8 cellular contexts compared by ENCODE assay signal in the genomic region with DNA sequence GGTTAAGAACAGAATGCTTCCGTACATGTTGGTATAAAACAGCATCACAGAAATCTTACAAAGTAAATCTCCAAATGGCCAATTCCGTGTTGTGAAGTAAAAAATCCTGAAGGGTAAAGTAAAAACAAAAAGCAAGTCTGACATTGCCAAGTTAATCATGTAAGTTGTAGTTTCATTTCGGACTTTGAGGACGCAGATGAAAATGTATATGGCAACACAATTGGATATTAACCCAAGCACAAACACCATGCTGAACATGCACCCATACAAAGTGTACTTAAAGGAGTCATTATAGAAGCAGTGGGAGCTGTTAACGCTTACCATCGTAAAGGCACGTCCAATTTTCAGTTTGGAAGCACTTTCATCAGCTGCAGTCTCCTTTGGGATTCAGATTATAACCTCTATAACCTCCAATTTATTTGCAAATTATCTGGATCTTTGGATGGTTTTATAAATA. TPM values are rescaled to one million over a fixed set of nuclear protein-coding genes. Genes with fewer than 3 reads are reported as not detected.
DNase-seq lines count a peak whose midpoint lies in the region; FAIRE-seq lines count a peak whose summit lies in the region.

No MANE protein-coding gene starts in this region.

- H3K36me3 ChIP-seq in iPS-18a (ENCODE audit: control insufficient read depth, low read depth, low read length) (no peaks in the 10 kb centered on the region), small intestine (ENCODE audit: control insufficient read depth in 2 of 2, insufficient read depth in 2 of 2, low read length in 2 of 2) (no peaks in the 10 kb centered on the region)

- H3K4me1 ChIP-seq in iPS-18a (ENCODE audit: control insufficient read depth, low read depth, low read length): peaks cover 27% of the 10 kb centered on the region
- H3K4me1 ChIP-seq in small intestine (ENCODE audit: control insufficient read depth in 2 of 2, insufficient read depth in 1 of 2, low read depth in 1 of 2, low read length in 1 of 2): no peaks in the 10 kb centered on the region

- no peak for FAIRE-seq in small intestine (lab: Jason Lieb, UNC)

- H3K9me3 ChIP-seq in iPS-18a (ENCODE audit: control insufficient read depth, low read depth, low read length) (no peaks in the 10 kb centered on the region), small intestine (ENCODE audit: control insufficient read depth, low read depth) (no peaks in the 10 kb centered on the region)

- H3K27me3 ChIP-seq in iPS-18a (ENCODE audit: control insufficient read depth, insufficient read depth, low read length): no peaks in the 10 kb centered on the region
- no peaks in the 10 kb centered on the region for H3K27me3 ChIP-seq in small intestine (ENCODE audit: control insufficient read depth in 2 of 2, insufficient read depth in 2 of 2, low read length in 2 of 2)

- H3K4me3 ChIP-seq in iPS-18a (ENCODE audit: low read length): peak overlapping the region; percentile 63
- H3K4me3 ChIP-seq in small intestine (ENCODE audit: low read depth in 1 of 2, low read length in 2 of 2): peak overlapping the region; percentile 28 to 63

- H3K9ac ChIP-seq in iPS-18a (ENCODE audit: low read length): peak overlapping the region; percentile 73

- H3K27ac ChIP-seq in iPS-18a (ENCODE audit: low read length): peak overlapping the region; percentile 3
- H3K27ac ChIP-seq in small intestine (ENCODE audit: low read depth in 1 of 2, low read length in 1 of 2): peak overlapping the region; percentile 76 to 85

- DNase-seq in HCEC 1CT (peak; percentile 20), amniotic epithelial cell (ENCODE audit: low read depth) (peak; percentile 37), small intestine (peak; percentile 41), GDM1 (lab: John Stamatoyannopoulos, UW) (no peak), NCI-H2171 treated with DMSO at 0.1 percent for 48 hours (lab: John Stamatoyannopoulos, UW) (no peak)
- no peak for DNase-seq in stimulated activated CD4-positive, alpha-beta T cell treated with anti-CD3 and anti-CD28 coated beads, Interleukin-12 subunit alpha, Interleukin-12 subunit beta, amount 100 ng/mL, for 4 hours
- no peak for DNase-seq in stimulated activated CD4-positive, alpha-beta T cell treated with anti-CD3 and anti-CD28 coated beads, Interleukin-4, amount 100 ng/mL, for 24 hours

- WGBS in small intestine, 3 donors: 5 to 19% (median 11%) methylated on average over 7 of the region's 7 CpGs

RNA-seq across cellular contexts. Expression of a gene that starts 0.8 kb away (rescaled TPM):
- polyA plus RNA-seq in small intestine: 10 to 100 TPM in 1 of 3 donors, 1 to 10 TPM in 2; 1.8 to 15.8 (median 7.3) TPM

Comparison
In these comparisons a context has a peak if more than half of its experiments do, and no peak if none do; other contexts are left out.
1. DNase-seq: peak in HCEC 1CT (single experiment), amniotic epithelial cell (single experiment) and small intestine (single experiment); none in GDM1 (single experiment), stimulated activated CD4-positive, alpha-beta T cell treated with anti-CD3 and anti-CD28 coated beads, Interleukin-12 subunit alpha, Interleukin-12 subunit beta, amount 100 ng/mL, for 4 hours (single experiment), stimulated activated CD4-positive, alpha-beta T cell treated with anti-CD3 and anti-CD28 coated beads, Interleukin-4, amount 100 ng/mL, for 24 hours (single experiment) and NCI-H2171 treated with DMSO at 0.1 percent for 48 hours (single experiment).